Comparison of ENCODE assay signal across 10 cellular contexts in the genomic region with DNA sequence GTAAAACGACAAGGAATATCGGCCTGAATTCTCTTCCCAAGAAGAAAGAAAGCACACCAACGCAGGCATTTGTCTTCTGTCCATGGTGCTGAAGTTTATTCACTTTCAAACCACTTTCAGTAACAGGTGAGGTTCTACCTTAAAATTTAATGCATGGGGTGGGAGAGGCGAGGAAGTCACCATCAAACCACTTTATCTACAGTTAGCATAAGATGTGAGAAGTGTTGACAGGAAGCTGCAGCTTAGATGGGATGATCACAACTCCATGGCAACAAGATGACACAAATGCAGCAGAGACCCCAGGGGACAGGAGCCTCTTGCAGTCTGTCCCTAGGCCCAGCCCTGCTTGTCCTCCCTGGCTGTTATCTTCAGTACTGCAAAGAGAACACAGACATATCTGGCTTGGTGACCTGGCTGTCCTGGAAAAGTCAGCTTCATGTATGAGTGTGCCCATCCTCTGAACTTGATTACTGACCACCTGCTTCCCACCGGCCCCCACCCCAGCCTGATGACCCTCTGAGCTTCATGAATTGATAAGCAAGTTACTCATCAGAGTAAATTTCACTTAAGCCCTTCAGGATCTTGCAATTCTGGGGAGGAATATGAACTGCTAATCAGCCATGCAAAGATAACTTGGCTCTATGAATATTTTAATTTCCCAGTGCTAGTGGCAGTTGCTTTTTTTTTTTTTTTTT. TPM values are rescaled to one million over a fixed set of nuclear protein-coding genes. Genes with fewer than 3 reads are reported as not detected.
DNase-seq lines count a peak whose midpoint lies in the region; ATAC-seq and TF ChIP-seq lines count a peak whose summit lies in the region.
"Had no signal": no experiment of that assay in that cellular context is flagged by ENCODE, and none has a peak within 500 bp of the region (broad histone marks: within the 10 kb centered on the region; RNA-seq: fewer than 3 reads in every experiment).

No MANE protein-coding gene starts in this region.

- ATAC-seq in HG02885 (IDR thresholded peaks at IDR 0.05; ENCODE audit: poor library complexity, unreplicated experiment), result no peak
- ATAC-seq: activated T-cell treated with anti-CD3 and anti-CD28 coated beads, Interleukin-2, amount 50 U/mL, for 72 hours had no signal

- no peaks in the 10 kb centered on the region for H3K9me3 ChIP-seq in adrenal gland (replicated peaks in 1 of 3)

- H3K4me1 ChIP-seq in adrenal gland (replicated peaks in 1 of 2), result peaks cover 0 to 13% of the 10 kb centered on the region in 2 donors

- no peak for TF ChIP-seq CTCF in cardiac fibroblast (IDR thresholded peaks at IDR 0.05; ENCODE audit: low read depth, low read length)
- TF ChIP-seq CTCF in adrenal gland (IDR thresholded peaks at IDR 0.05), result peak in 1 of 6 experiments; percentile 10

- H3K36me3 ChIP-seq in adrenal gland (replicated peaks in 1 of 2), result peaks cover 0 to 27% of the 10 kb centered on the region in 2 donors

- H3K27ac ChIP-seq in adrenal gland, result no peak overlapping the region
- H3K27ac ChIP-seq: epithelial cell of prostate had no signal

- intact Hi-C loops in adrenal gland (cut with DNase I), result loop anchor here (10.0 kb wide), 1 partner anchor 119 kb away; no protein-coding TSS in a partner anchor

- WGBS in adrenal gland, 4 donors, result 61 to 80% (median 69%) methylated on average over 5 of the region's 5 CpGs

- no peak for TF ChIP-seq POLR2A in adrenal gland (IDR thresholded peaks at IDR 0.05)

- H3K4me3 ChIP-seq in cardiac fibroblast (replicated peaks in 1 of 2; ENCODE audit: low read depth in 2 of 2, low read length in 2 of 2), result no peak overlapping the region
- H3K4me3 ChIP-seq in adrenal gland, result no peak overlapping the region

- no peaks in the 10 kb centered on the region for H3K27me3 ChIP-seq in adrenal gland

- peak; percentile 39 for DNase-seq in AG08396 (ENCODE audit: low spot score)
- peak; percentile 26 for DNase-seq in HuH-7 (ENCODE audit: low spot score)
- peak; percentile 38 to 40 for DNase-seq in cardiac fibroblast (ENCODE audit: low read depth in 2 of 2)
- no peak for DNase-seq in SIG-M5 (lab: John Stamatoyannopoulos, UW)
- no peak for DNase-seq in adrenal gland
- DNase-seq: activated T-cell treated with anti-CD3 and anti-CD28 coated beads, Interleukin-2, amount 50 U/mL, for 72 hours; NCI-H1694 treated with DMSO at 0.1 percent for 48 hours; substantia nigra had no signal

RNA-seq across cellular contexts. Expression of a gene that starts 1.8 kb away (rescaled TPM):
- total RNA-seq in adrenal gland, result not detected
- 1 to 10 TPM in 1 of 3 donors, under 1 TPM in 1, not detected in 1; 0.17 to 2.7 TPM for polyA plus RNA-seq in adrenal gland
- total RNA-seq: activated T-cell treated with anti-CD3 and anti-CD28 coated beads, Interleukin-2, amount 50 U/mL, for 72 hours had no signal

RNA-seq across cellular contexts. Expression of a gene that starts 13.0 kb away (rescaled TPM):
- total RNA-seq in adrenal gland, result not detected
- polyA plus RNA-seq in adrenal gland, result 1 to 10 TPM in 1 of 3 donors, not detected in 2; 1.1 TPM
- total RNA-seq: activated T-cell treated with anti-CD3 and anti-CD28 coated beads, Interleukin-2, amount 50 U/mL, for 72 hours had no signal

RNA-seq across cellular contexts. Expression of a gene that starts 39.8 kb away (rescaled TPM):
- total RNA-seq in adrenal gland, result 10 to 100 TPM; 12.0 to 29.2 (median 24.7) TPM
- 10 to 100 TPM; 17.8 to 28.2 (median 22.8) TPM for polyA plus RNA-seq in adrenal gland

RNA-seq across cellular contexts. Expression of a gene that starts 40.0 kb away (rescaled TPM):
- total RNA-seq in adrenal gland, result 10 to 100 TPM; 20.0 to 82.4 (median 33.7) TPM
- 10 to 100 TPM in 2 of 3 donors, 1 to 10 TPM in 1; 8.1 to 26.4 (median 15.6) TPM for polyA plus RNA-seq in adrenal gland

Comparison
In these comparisons a context has a peak if more than half of its experiments do, and no peak if none do; other contexts are left out.
1. DNase-seq: peak in AG08396 (single experiment), HuH-7 (single experiment) and cardiac fibroblast (2 of 2); none in SIG-M5 (single experiment) and adrenal gland (0 of 7).